Comparison of ENCODE assay signal across 1 cellular context in genomic region chr12:7638764-7639570, GRCh38.
TF ChIP-seq lines count a peak whose summit lies in the region.

No MANE protein-coding gene starts in this region.

TF ChIP-seq in H1, 55 proteins besides CTCF, POLR2A, EP300 and RAD21:
- TF ChIP-seq PHF8 (conservative IDR thresholded peaks at IDR 0.05; ENCODE audit: low read depth, low read length) = no peak
- TF ChIP-seq MAFK (IDR thresholded peaks at IDR 0.05; ENCODE audit: low read depth, low read length) = no peak
- no peak for TF ChIP-seq TEAD4 (IDR thresholded peaks at IDR 0.05; ENCODE audit: low read depth, low read length)
- no peak for TF ChIP-seq ATF2 (IDR thresholded peaks at IDR 0.05; ENCODE audit: low read length)
- peak; percentile 82 for TF ChIP-seq TAF7 (optimal IDR thresholded peaks at IDR 0.05; ENCODE audit: borderline replicate concordance, low read depth, low read length)
- TF ChIP-seq SP1 (IDR thresholded peaks at IDR 0.05; ENCODE audit: low read depth, low read length) = no peak
- no peak for TF ChIP-seq MAX (IDR thresholded peaks at IDR 0.05)
- no peak for TF ChIP-seq BCL11A (IDR thresholded peaks at IDR 0.05; ENCODE audit: low read depth in 2 of 2, low read length in 2 of 2)
- peak; percentile 56 for TF ChIP-seq YY1 (IDR thresholded peaks at IDR 0.05; ENCODE audit: low read depth, low read length)
- no peak for TF ChIP-seq TAF1 (IDR thresholded peaks at IDR 0.05; ENCODE audit: low read depth, low read length)
- no peak for TF ChIP-seq RXRA (IDR thresholded peaks at IDR 0.05; ENCODE audit: insufficient read depth, low read depth, low read length)
- TF ChIP-seq E2F6 (IDR thresholded peaks at IDR 0.05) = no peak
- TF ChIP-seq HDAC2 (IDR thresholded peaks at IDR 0.05; ENCODE audit: borderline replicate concordance in 1 of 2, low read depth in 2 of 2, low read length in 2 of 2) = no peak
- TF ChIP-seq BRCA1 (IDR thresholded peaks at IDR 0.05; ENCODE audit: low read depth, low read length) = no peak
- no peak; a peak in 1 of 4 replicates for TF ChIP-seq SIN3A (conservative IDR thresholded peaks at IDR 0.05 in 1 of 2, IDR thresholded peaks at IDR 0.05 in 1 of 2; ENCODE audit: low read depth in 1 of 2, low read length in 2 of 2)
- TF ChIP-seq CHD7 (IDR thresholded peaks at IDR 0.05; ENCODE audit: insufficient replicate concordance, low read length) = no peak
- no peak for TF ChIP-seq RBBP5 (IDR thresholded peaks at IDR 0.05; ENCODE audit: borderline replicate concordance, low read depth, low read length)
- TF ChIP-seq GTF2F1 (IDR thresholded peaks at IDR 0.05; ENCODE audit: borderline replicate concordance, low read depth, low read length) = no peak
TF ChIP-seq in H1: peak in this region for 2.
